Comparison of ENCODE assay signal across 14 cellular contexts in genomic region chr6:40906759-40907158, GRCh38.
DNase-seq lines count a peak whose midpoint lies in the region; ATAC-seq, FAIRE-seq and TF ChIP-seq lines count a peak whose summit lies in the region.
"Had no signal": no experiment of that assay in that cellular context is flagged by ENCODE, and none has a peak within 500 bp of the region (broad histone marks: within the 10 kb centered on the region; RNA-seq: fewer than 3 reads in every experiment).

No MANE protein-coding gene starts in this region.

- POLR2A ChIA-PET in endothelial cell of umbilical vein (lab: Charles Lee), result no interaction called here

- CTCF ChIA-PET in endothelial cell of umbilical vein (lab: Charles Lee), result interaction anchor here (0.7 to 1.8 kb wide), 6 partner anchors 11 to 121 kb away, joined by 3 to 7 read pairs (median 4); no protein-coding TSS in a partner anchor

- no peaks in the 10 kb centered on the region for H3K9me1 ChIP-seq in endothelial cell of umbilical vein (replicated peaks; ENCODE audit: control insufficient read depth, extremely low read depth, insufficient read depth, low read length)

- H3K9me3 ChIP-seq in endothelial cell of umbilical vein (replicated peaks; ENCODE audit: control insufficient read depth, insufficient read depth, low read length) (no peaks in the 10 kb centered on the region), pancreas (no peaks in the 10 kb centered on the region)
- H3K9me3 ChIP-seq: esophagus muscularis mucosa, SJSA1 had no signal

- H2AFZ ChIP-seq in endothelial cell of umbilical vein (ENCODE audit: low read depth, low read length), result no peak overlapping the region

- no peaks in the 10 kb centered on the region for H4K20me1 ChIP-seq in endothelial cell of umbilical vein (replicated peaks; ENCODE audit: control insufficient read depth, extremely low read depth, insufficient read depth, low read length)

- FAIRE-seq in endothelial cell of umbilical vein (lab: Jason Lieb, UNC), result peak; percentile 37
- no peak for FAIRE-seq in pancreas (lab: Jason Lieb, UNC)
- FAIRE-seq: D721Med had no signal

- H3K27ac ChIP-seq in endothelial cell of umbilical vein (ENCODE audit: insufficient read depth, low read depth, low read length) (peak overlapping the region; percentile 38), pancreas (no peak overlapping the region)
- H3K27ac ChIP-seq: SJSA1 had no signal

- BruUV-seq in endothelial cell of umbilical vein (replicated peaks; lab: Mats Ljungman, UMichigan), result no TSS peak

- WGBS in pancreas, 2 donors, result 68 to 70% methylated on average over 3 of the region's 3 CpGs

- peak overlapping the region; percentile 65 for H3K4me2 ChIP-seq in endothelial cell of umbilical vein (ENCODE audit: insufficient read depth, low read length)

- H3K4me3 ChIP-seq in endothelial cell of umbilical vein (replicated peaks in 1 of 3; ENCODE audit: insufficient read depth in 1 of 3, low read depth in 1 of 3, low read length in 3 of 3) (no peak overlapping the region), pancreas (no peak overlapping the region)
- H3K4me3 ChIP-seq: esophagus muscularis mucosa, SJSA1 had no signal

- TF ChIP-seq POLR2A in endothelial cell of umbilical vein (IDR thresholded peaks at IDR 0.05; ENCODE audit: low read depth, low read length), result no peak

- intact Hi-C loops in endothelial cell of umbilical vein (cut with micrococcal nuclease) (loop anchor here (1.0 to 5.0 kb wide), 3 partner anchors 11 to 56 kb away; no protein-coding TSS in a partner anchor), pancreas (cut with DNase I) (no loop called here)

- TF ChIP-seq CTCF in endothelial cell of umbilical vein (IDR thresholded peaks at IDR 0.05; ENCODE audit: extremely low read depth in 1 of 2, insufficient read depth in 1 of 2, low read depth in 1 of 2, low read length in 2 of 2) (no peak), pancreas (IDR thresholded peaks at IDR 0.05) (no peak)

- H3K9ac ChIP-seq in endothelial cell of umbilical vein (replicated peaks; ENCODE audit: extremely low read depth, insufficient read depth, low read length), result no peak overlapping the region

- DNase-seq in EL (peak; percentile 50), NCI-H460 (ENCODE audit: extremely low read depth, low read depth) (peak; percentile 68), endothelial cell of umbilical vein (ENCODE audit: low read depth, low spot score) (peak; percentile 63), pancreas (no peak), NCI-H1417 treated with DMSO at 0.1 percent for 48 hours (lab: John Stamatoyannopoulos, UW) (no peak), Kasumi-1 (lab: John Stamatoyannopoulos, UW) (no peak), cerebellum (ENCODE audit: low spot score) (no peak)
- no peak for DNase-seq in stimulated activated CD4-positive, alpha-beta T cell treated with anti-CD3 and anti-CD28 coated beads, Interleukin-15, amount 100 ng/mL, for 24 hours
- DNase-seq: activated naive CD4-positive, alpha-beta T cell treated with anti-CD3 and anti-CD28 coated beads for 36 hours; mesendoderm; NCI-H1436 had no signal

- dilution Hi-C loops in endothelial cell of umbilical vein (cut with MboI; ENCODE audit: extremely low pct_ligation_motif_present, low sequenced_read_pairs), result no loop called here

- ATAC-seq in pancreas, result peak in 3 of 4 donors; percentile 48 to 75 (median 72)

- H3K36me3 ChIP-seq in endothelial cell of umbilical vein (ENCODE audit: control insufficient read depth in 2 of 2, extremely low read depth in 1 of 2, insufficient read depth in 2 of 2, low read length in 2 of 2), result no peaks in the 10 kb centered on the region
- H3K36me3 ChIP-seq in pancreas, result no peaks in the 10 kb centered on the region
- H3K36me3 ChIP-seq: esophagus muscularis mucosa, SJSA1 had no signal

- H3K4me1 ChIP-seq in endothelial cell of umbilical vein (ENCODE audit: control insufficient read depth, extremely low read depth, insufficient read depth, low read length) (peaks cover 19% of the 10 kb centered on the region), pancreas (peaks cover 0 to 2% (median 0%) of the 10 kb centered on the region in 3 donors)

- no peaks in the 10 kb centered on the region for H3K79me2 ChIP-seq in endothelial cell of umbilical vein (ENCODE audit: control insufficient read depth, insufficient read depth, low read length)

- H3K27me3 ChIP-seq in endothelial cell of umbilical vein (ENCODE audit: control insufficient read depth in 2 of 2, insufficient read depth in 2 of 2, low read length in 2 of 2), result no peaks in the 10 kb centered on the region
- no peaks in the 10 kb centered on the region for H3K27me3 ChIP-seq in pancreas
- H3K27me3 ChIP-seq: esophagus muscularis mucosa had no signal

TF ChIP-seq in endothelial cell of umbilical vein, 7 proteins besides CTCF, POLR2A, EP300 and RAD21:
- peak; percentile 94 for TF ChIP-seq FOS (IDR thresholded peaks at IDR 0.05; ENCODE audit: borderline replicate concordance, insufficient read depth, low read length)
- TF ChIP-seq MYC (IDR thresholded peaks at IDR 0.05; ENCODE audit: low read depth, low read length), result no peak
- TF ChIP-seq JUN (IDR thresholded peaks at IDR 0.05; ENCODE audit: borderline replicate concordance, insufficient read depth, insufficient read length, low read depth), result peak; percentile 58
- no peak for TF ChIP-seq MAX (IDR thresholded peaks at IDR 0.05; ENCODE audit: insufficient read depth, insufficient read length)
- no peak for TF ChIP-seq EZH2 (IDR thresholded peaks at IDR 0.05; ENCODE audit: borderline replicate concordance, low read depth, low read length, severe bottlenecking)
- no peak for TF ChIP-seq POLR2AphosphoS5 (IDR thresholded peaks at IDR 0.05; ENCODE audit: insufficient read depth, low read depth, low read length)
- TF ChIP-seq GATA2 (IDR thresholded peaks at IDR 0.05; ENCODE audit: insufficient read depth, insufficient read length, low read depth, low read length), result peak; percentile 43
TF ChIP-seq in endothelial cell of umbilical vein: peak in this region for 3.

Comparison
In these comparisons a context has a peak if more than half of its experiments do, and no peak if none do; other contexts are left out.
1. DNase-seq: peak in EL (single experiment), NCI-H460 (single experiment) and endothelial cell of umbilical vein (single experiment); none in pancreas (0 of 6), NCI-H1417 treated with DMSO at 0.1 percent for 48 hours (single experiment), Kasumi-1 (0 of 2), stimulated activated CD4-positive, alpha-beta T cell treated with anti-CD3 and anti-CD28 coated beads, Interleukin-15, amount 100 ng/mL, for 24 hours (single experiment) and cerebellum (single experiment).